In the genomic region with DNA sequence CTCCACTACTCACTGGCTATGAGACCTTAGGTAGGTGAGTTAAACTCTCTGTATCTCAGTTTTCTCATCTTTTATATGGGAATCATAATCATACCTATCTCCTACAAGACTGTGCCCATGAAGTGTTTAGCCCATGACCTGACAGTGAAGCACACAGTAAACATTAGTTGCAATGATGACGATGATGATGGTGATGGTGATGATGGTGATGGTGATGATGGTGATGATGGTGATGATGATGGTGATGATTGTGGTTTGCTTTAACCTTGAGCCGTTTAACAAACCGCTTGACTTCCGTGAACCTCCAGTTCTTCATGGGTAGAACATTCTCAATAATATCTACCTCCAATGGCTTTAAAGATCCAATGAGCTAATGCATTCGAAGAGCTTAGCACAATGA, we compare ENCODE assay signal across 7 cellular contexts.
"Had no signal": no experiment of that assay in that cellular context is flagged by ENCODE, and none has a peak within 500 bp of the region (broad histone marks: within the 10 kb centered on the region; RNA-seq: fewer than 3 reads in every experiment).

No MANE protein-coding gene starts in this region.

- FAIRE-seq: HTR-8/SVneo, K562 had no signal

- H3K9ac ChIP-seq: KMS-11 had no signal

- H3K4me3 ChIP-seq: K562 had no signal

- DNase-seq: IMR-90, KBM-7, KG1 had no signal

- H3K4me2 ChIP-seq: KMS-11 had no signal

- H3K27ac ChIP-seq: HL-60, KMS-11 had no signal

- ATAC-seq: K562 had no signal
